ENCODE assay signal across 1 cellular context in the genomic region with DNA sequence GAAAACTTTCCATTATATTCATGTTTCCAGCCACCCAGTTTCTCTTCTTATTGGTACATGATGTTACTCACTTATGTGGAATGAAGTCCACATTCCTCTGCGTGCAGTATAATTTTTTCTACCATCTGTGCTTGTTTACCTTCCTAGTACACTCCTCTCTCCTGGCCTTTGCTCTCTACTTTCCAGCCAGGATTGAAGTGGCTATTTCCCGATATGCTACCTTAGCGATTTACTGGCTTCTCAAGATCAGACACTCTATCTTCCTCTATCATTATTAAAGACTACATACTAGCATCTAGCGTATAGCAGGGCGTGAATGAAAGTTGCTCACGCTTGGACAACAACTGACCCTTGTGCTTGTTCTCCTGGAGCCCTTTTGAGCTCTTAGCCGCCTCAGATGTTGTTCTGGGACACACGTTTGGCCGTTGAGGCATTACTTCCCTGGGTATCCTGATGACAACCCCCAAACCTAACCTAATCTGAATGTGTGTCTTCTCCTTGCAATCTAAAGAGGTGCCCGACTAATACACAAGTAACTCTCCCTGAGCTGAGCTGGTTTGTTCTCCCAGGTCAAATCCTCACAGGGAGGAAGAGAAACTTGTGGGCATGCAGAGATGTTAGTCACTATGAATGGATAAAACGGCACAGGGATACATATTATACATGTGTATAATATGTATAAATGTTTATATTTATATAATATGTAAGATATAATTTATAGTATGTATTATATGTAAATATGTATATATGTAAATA.
TF ChIP-seq lines count a peak whose summit lies in the region.

No MANE protein-coding gene starts in this region.

TF ChIP-seq in HepG2, 621 proteins besides CTCF, POLR2A, EP300 and RAD21 (continued from another document and continues in another):
- TF ChIP-seq, protein P1, sequence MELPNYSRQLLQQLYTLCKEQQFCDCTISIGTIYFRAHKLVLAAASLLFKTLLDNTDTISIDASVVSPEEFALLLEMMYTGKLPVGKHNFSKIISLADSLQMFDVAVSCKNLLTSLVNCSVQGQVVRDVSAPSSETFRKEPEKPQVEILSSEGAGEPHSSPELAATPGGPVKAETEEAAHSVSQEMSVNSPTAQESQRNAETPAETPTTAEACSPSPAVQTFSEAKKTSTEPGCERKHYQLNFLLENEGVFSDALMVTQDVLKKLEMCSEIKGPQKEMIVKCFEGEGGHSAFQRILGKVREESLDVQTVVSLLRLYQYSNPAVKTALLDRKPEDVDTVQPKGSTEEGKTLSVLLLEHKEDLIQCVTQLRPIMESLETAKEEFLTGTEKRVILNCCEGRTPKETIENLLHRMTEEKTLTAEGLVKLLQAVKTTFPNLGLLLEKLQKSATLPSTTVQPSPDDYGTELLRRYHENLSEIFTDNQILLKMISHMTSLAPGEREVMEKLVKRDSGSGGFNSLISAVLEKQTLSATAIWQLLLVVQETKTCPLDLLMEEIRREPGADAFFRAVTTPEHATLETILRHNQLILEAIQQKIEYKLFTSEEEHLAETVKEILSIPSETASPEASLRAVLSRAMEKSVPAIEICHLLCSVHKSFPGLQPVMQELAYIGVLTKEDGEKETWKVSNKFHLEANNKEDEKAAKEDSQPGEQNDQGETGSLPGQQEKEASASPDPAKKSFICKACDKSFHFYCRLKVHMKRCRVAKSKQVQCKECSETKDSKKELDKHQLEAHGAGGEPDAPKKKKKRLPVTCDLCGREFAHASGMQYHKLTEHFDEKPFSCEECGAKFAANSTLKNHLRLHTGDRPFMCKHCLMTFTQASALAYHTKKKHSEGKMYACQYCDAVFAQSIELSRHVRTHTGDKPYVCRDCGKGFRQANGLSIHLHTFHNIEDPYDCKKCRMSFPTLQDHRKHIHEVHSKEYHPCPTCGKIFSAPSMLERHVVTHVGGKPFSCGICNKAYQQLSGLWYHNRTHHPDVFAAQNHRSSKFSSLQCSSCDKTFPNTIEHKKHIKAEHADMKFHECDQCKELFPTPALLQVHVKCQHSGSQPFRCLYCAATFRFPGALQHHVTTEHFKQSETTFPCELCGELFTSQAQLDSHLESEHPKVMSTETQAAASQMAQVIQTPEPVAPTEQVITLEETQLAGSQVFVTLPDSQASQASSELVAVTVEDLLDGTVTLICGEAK (IDR thresholded peaks at IDR 0.05) = no peak
- TF ChIP-seq, protein P1 (CRISPR knock-in tag; IDR thresholded peaks at IDR 0.05) = no peak
- no peak for TF ChIP-seq GPN1 (CRISPR knock-in tag; IDR thresholded peaks at IDR 0.05; ENCODE audit: borderline replicate concordance)
- TF ChIP-seq KDM4B (CRISPR knock-in tag; IDR thresholded peaks at IDR 0.05) = peak; percentile 31; the same call in 1 of the 2 replicates
- TF ChIP-seq ZNF879 (CRISPR knock-in tag; IDR thresholded peaks at IDR 0.05) = no peak
- TF ChIP-seq MIXL1 (CRISPR knock-in tag; IDR thresholded peaks at IDR 0.05) = peak; percentile 63; the same call in 1 of the 2 replicates
- TF ChIP-seq, protein P2, sequence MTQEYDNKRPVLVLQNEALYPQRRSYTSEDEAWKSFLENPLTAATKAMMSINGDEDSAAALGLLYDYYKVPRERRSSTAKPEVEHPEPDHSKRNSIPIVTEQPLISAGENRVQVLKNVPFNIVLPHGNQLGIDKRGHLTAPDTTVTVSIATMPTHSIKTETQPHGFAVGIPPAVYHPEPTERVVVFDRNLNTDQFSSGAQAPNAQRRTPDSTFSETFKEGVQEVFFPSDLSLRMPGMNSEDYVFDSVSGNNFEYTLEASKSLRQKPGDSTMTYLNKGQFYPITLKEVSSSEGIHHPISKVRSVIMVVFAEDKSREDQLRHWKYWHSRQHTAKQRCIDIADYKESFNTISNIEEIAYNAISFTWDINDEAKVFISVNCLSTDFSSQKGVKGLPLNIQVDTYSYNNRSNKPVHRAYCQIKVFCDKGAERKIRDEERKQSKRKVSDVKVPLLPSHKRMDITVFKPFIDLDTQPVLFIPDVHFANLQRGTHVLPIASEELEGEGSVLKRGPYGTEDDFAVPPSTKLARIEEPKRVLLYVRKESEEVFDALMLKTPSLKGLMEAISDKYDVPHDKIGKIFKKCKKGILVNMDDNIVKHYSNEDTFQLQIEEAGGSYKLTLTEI (CRISPR knock-in tag; conservative IDR thresholded peaks at IDR 0.05) = no peak
- TF ChIP-seq, protein P3, sequence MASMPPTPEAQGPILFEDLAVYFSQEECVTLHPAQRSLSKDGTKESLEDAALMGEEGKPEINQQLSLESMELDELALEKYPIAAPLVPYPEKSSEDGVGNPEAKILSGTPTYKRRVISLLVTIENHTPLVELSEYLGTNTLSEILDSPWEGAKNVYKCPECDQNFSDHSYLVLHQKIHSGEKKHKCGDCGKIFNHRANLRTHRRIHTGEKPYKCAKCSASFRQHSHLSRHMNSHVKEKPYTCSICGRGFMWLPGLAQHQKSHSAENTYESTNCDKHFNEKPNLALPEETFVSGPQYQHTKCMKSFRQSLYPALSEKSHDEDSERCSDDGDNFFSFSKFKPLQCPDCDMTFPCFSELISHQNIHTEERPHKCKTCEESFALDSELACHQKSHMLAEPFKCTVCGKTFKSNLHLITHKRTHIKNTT (CRISPR knock-in tag; IDR thresholded peaks at IDR 0.05) = no peak
- peak; percentile 47 for TF ChIP-seq MNT (IDR thresholded peaks at IDR 0.05)
- no peak for TF ChIP-seq MTF1 (CRISPR knock-in tag; IDR thresholded peaks at IDR 0.05)
- TF ChIP-seq ZFP36 (IDR thresholded peaks at IDR 0.05; ENCODE audit: borderline replicate concordance, low read depth, low read length, partially characterized antibody) = no peak
- no peak for TF ChIP-seq DZIP1 (CRISPR knock-in tag; IDR thresholded peaks at IDR 0.05)
- TF ChIP-seq SNAPC5 (CRISPR knock-in tag; IDR thresholded peaks at IDR 0.05; ENCODE audit: borderline replicate concordance) = no peak
- no peak for TF ChIP-seq AGO1 (IDR thresholded peaks at IDR 0.05; ENCODE audit: low read depth, low read length, poor library complexity, severe bottlenecking)
- TF ChIP-seq TCF12 (IDR thresholded peaks at IDR 0.05) = no peak
- no peak for TF ChIP-seq TCF12 (CRISPR knock-in tag; IDR thresholded peaks at IDR 0.05)
- TF ChIP-seq, protein P4, sequence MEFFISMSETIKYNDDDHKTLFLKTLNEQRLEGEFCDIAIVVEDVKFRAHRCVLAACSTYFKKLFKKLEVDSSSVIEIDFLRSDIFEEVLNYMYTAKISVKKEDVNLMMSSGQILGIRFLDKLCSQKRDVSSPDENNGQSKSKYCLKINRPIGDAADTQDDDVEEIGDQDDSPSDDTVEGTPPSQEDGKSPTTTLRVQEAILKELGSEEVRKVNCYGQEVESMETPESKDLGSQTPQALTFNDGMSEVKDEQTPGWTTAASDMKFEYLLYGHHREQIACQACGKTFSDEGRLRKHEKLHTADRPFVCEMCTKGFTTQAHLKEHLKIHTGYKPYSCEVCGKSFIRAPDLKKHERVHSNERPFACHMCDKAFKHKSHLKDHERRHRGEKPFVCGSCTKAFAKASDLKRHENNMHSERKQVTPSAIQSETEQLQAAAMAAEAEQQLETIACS (CRISPR knock-in tag; IDR thresholded peaks at IDR 0.05) = no peak
- TF ChIP-seq SMAD9 (CRISPR knock-in tag; IDR thresholded peaks at IDR 0.05) = no peak
- TF ChIP-seq ZNF564 (CRISPR knock-in tag; IDR thresholded peaks at IDR 0.05) = no peak
- no peak for TF ChIP-seq ZNF75D (CRISPR knock-in tag; IDR thresholded peaks at IDR 0.05; ENCODE audit: borderline replicate concordance)
- peak; percentile 59; the same call in 1 of the 2 replicates for TF ChIP-seq HMG20A (CRISPR knock-in tag; IDR thresholded peaks at IDR 0.05; ENCODE audit: borderline replicate concordance)
- 0 out of 4 replicates have a peak, but pooled peaks of 1 of the 2 experiments have one; percentile 22 for TF ChIP-seq MAFK (conservative IDR thresholded peaks at IDR 0.05 in 1 of 2, IDR thresholded peaks at IDR 0.05 in 1 of 2; ENCODE audit: low read length in 2 of 2)
- TF ChIP-seq ZMYM3 (CRISPR knock-in tag; IDR thresholded peaks at IDR 0.05) = no peak
- TF ChIP-seq MATR3 (CRISPR knock-in tag; IDR thresholded peaks at IDR 0.05) = no peak
- TF ChIP-seq SRSF9 (IDR thresholded peaks at IDR 0.05; ENCODE audit: borderline replicate concordance, insufficient read depth, low read depth, low read length, poor library complexity, severe bottlenecking) = no peak
- TF ChIP-seq SCMH1 (CRISPR knock-in tag; IDR thresholded peaks at IDR 0.05; ENCODE audit: borderline replicate concordance) = no peak
- no peak for TF ChIP-seq GMEB1 (CRISPR knock-in tag; IDR thresholded peaks at IDR 0.05; ENCODE audit: borderline replicate concordance)
- no peak for TF ChIP-seq ZNF639 (CRISPR knock-in tag; conservative IDR thresholded peaks at IDR 0.05)
- TF ChIP-seq FLYWCH1 (CRISPR knock-in tag; IDR thresholded peaks at IDR 0.05) = no peak
- TF ChIP-seq ZNF10 (CRISPR knock-in tag; IDR thresholded peaks at IDR 0.05; ENCODE audit: borderline replicate concordance, low read depth) = no peak
- peak; percentile 29; the same call in 1 of the 2 replicates for TF ChIP-seq YEATS2 (CRISPR knock-in tag; IDR thresholded peaks at IDR 0.05; ENCODE audit: borderline replicate concordance)
